ENCODE assay signal across 8 cellular contexts in genomic region chr9:8576741-8577140, GRCh38.
"Had no signal": no experiment of that assay in that cellular context is flagged by ENCODE, and none has a peak within 500 bp of the region (broad histone marks: within the 10 kb centered on the region; RNA-seq: fewer than 3 reads in every experiment).

No MANE protein-coding gene starts in this region.

- DNase-seq: GM23248, GOT3, H7, HFFc6 had no signal

- ATAC-seq: HCT116, HepG2 had no signal

- H2AFZ ChIP-seq: GM23248 had no signal

- H3K36me3 ChIP-seq: HAP-1 had no signal

- H3K9me3 ChIP-seq: HAP-1 had no signal

- H3K9ac ChIP-seq: GM23248 had no signal

- H3K4me3 ChIP-seq: GM23248, HAP-1 had no signal

- FAIRE-seq: HepG2 had no signal

- H3K27ac ChIP-seq: GM23248, HL-60 had no signal
